ENCODE assay signal across 12 cellular contexts in the genomic region with DNA sequence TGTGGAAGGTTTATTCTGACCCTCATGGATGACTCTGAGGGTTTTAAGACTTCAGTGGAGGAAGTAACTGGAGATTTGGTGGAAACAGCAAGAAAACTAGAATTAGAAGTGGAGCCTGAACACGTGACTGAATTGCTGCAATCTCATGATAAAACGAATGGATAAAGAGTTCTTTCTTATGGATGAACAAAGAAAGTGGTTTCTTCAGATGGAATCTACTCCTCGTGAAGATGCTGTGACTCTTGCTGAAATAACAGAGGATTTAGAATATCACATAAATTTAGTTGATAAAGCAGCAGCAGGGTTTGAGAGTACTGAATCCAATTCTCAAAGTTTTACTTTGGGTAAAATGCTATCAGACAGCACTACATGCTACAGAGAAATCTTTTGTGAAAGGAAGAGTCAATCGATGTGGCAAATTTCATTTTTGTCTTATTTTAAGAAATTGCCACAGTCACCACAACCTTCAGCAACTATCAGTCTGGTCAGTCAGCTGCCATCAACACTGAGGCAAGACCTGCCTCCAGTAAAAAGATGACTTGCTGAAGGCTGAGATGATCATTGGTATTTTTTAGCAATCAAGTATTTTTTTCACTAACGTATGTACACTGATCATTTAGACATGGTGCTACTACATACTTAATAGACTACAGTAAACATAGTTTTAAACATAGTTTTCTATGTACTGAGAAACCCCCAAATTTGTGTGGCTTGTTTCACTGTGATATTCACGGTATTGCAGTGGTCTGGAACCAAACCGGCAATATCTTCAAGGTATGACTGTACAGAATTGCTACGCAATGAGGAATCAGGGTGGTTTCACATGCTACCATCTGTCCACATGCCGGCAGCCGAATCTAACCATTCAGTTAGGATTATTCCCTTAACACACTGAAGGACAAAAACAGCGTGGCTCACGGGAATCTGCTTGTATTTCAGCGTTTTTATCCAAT.
DNase-seq lines count a peak whose midpoint lies in the region; ATAC-seq, FAIRE-seq and TF ChIP-seq lines count a peak whose summit lies in the region.
"Had no signal": no experiment of that assay in that cellular context is flagged by ENCODE, and none has a peak within 500 bp of the region (broad histone marks: within the 10 kb centered on the region; RNA-seq: fewer than 3 reads in every experiment).

No MANE protein-coding gene starts in this region.

- WGBS in endodermal cell (ENCODE audit: insufficient coverage in 1 of 2, insufficient read length in 1 of 2), 2 experiments, result 91 to 93% methylated on average over 10 to 13 of the region's 13 CpGs

- H3K4me1 Mint-ChIP-seq in endodermal cell, result peaks cover 13% of the 10 kb centered on the region

- TF ChIP-seq POLR2A in H54 (IDR thresholded peaks at IDR 0.05; ENCODE audit: low read depth, low read length), result no peak

- H3K36me3 Mint-ChIP-seq in endodermal cell (ENCODE audit: low read depth), result peaks cover 6% of the 10 kb centered on the region

- no peak overlapping the region for H3K4me3 Mint-ChIP-seq in endodermal cell

- no peaks in the 10 kb centered on the region for H3K4me1 ChIP-seq in endodermal cell (ENCODE audit: control insufficient read depth, insufficient read depth, low read length)
- H3K4me1 ChIP-seq: BE2C had no signal

- peak; percentile 91 for ATAC-seq in GM18499 (IDR thresholded peaks at IDR 0.05; ENCODE audit: insufficient read depth, unreplicated experiment)
- ATAC-seq in GM19467 (IDR thresholded peaks at IDR 0.05; ENCODE audit: unreplicated experiment), result peak; percentile 83
- peak; percentile 83 for ATAC-seq in HG02943 (IDR thresholded peaks at IDR 0.05; ENCODE audit: low read depth, unreplicated experiment)

- H3K36me3 ChIP-seq in endodermal cell (ENCODE audit: control insufficient read depth, insufficient read depth, low read length), result no peaks in the 10 kb centered on the region
- H3K36me3 ChIP-seq: BE2C had no signal

- no peaks in the 10 kb centered on the region for H3K9me3 ChIP-seq in endodermal cell (ENCODE audit: control insufficient read depth, low read length)
- H3K9me3 ChIP-seq: BE2C had no signal

- H3K27ac Mint-ChIP-seq in endodermal cell, result no peak overlapping the region

- no peak for FAIRE-seq in H54 (lab: Jason Lieb, UNC)
- FAIRE-seq: endothelial cell of umbilical vein had no signal

- H3K27me3 Mint-ChIP-seq in endodermal cell (ENCODE audit: insufficient read depth), result no peaks in the 10 kb centered on the region

- no peak overlapping the region for H3K27ac ChIP-seq in endodermal cell (ENCODE audit: low read depth, low read length)
- H3K27ac ChIP-seq: skin epidermis had no signal

- H3K9me3 Mint-ChIP-seq in endodermal cell, result no peaks in the 10 kb centered on the region

- no peak overlapping the region for H3K4me3 ChIP-seq in endodermal cell (ENCODE audit: low read length)
- H3K4me3 ChIP-seq: skin epidermis had no signal

- H3K27me3 ChIP-seq in endodermal cell (ENCODE audit: control insufficient read depth, insufficient read depth, low read length, poor library complexity, severe bottlenecking), result peaks cover 5% of the 10 kb centered on the region
- H3K27me3 ChIP-seq: BE2C had no signal

- DNase-seq in LHCN-M2 (ENCODE audit: low read depth) (peak; percentile 65), NCI-H1105 (lab: John Stamatoyannopoulos, UW) (no peak), H54 (ENCODE audit: insufficient read length, low spot score) (no peak), endodermal cell (no peak)
- no peak for DNase-seq in activated CD8-positive, alpha-beta memory T cell treated with anti-CD3 and anti-CD28 coated beads, Interleukin-2, amount 50 U/mL, for 4 hours
- DNase-seq: BE2C; stimulated activated CD8-positive, alpha-beta memory T cell treated with anti-CD3 and anti-CD28 coated beads, Interleukin-4, amount 100 ng/mL, for 48 hours had no signal

- no peak overlapping the region for H3K9ac ChIP-seq in endodermal cell (ENCODE audit: extremely low read depth, low read length, poor library complexity, severe bottlenecking)

- no peak for TF ChIP-seq CTCF in endodermal cell (conservative IDR thresholded peaks at IDR 0.05)
